ENCODE assay signal across 8 cellular contexts in the genomic region with DNA sequence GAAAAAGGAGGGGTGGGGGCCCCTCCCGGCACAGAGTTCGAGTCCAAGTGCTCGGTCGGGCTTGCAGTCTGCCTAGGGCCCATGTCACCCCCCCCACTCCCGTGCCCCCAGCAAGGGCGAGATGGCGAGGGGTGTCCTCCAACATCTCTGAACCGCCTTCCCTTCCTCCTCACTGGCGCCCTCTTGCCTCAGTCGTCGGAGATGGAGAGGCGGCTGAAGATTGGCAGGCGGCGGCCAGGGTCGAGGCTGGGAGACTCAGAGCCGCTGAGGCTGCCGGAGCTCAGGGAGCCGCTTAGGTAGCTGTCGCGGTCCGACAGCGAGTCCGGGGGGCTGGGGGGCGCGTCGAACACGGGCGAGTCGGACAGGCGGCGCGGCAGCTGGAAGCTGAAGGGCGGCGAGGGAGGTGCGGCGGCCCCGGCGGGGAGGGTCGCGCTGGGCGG. TPM values are rescaled to one million over a fixed set of nuclear protein-coding genes. Genes with fewer than 3 reads are reported as not detected.
DNase-seq lines count a peak whose midpoint lies in the region; ATAC-seq and TF ChIP-seq lines count a peak whose summit lies in the region.

No MANE protein-coding gene starts in this region.

- TF ChIP-seq CTCF in GM20000 (IDR thresholded peaks at IDR 0.05; ENCODE audit: extremely low read depth, missing control alignments) = peak; percentile 62
- peak; percentile 37 for TF ChIP-seq CTCF in upper lobe of right lung (IDR thresholded peaks at IDR 0.05)

- peaks cover 43% of the 10 kb centered on the region for H3K36me3 ChIP-seq in upper lobe of right lung

- no peaks in the 10 kb centered on the region for H3K9me3 ChIP-seq in upper lobe of right lung

- intact Hi-C loops in cardiac septum (cut with DNase I) = loop anchor here (5.0 kb wide), 1 partner anchor 142 kb away; no protein-coding TSS in a partner anchor
- intact Hi-C loops in posterior vena cava (cut with DNase I) = loop anchor here (5.0 to 10.0 kb wide), 3 partner anchors 147 to 249 kb away; no protein-coding TSS in a partner anchor
- intact Hi-C loops in upper lobe of right lung (cut with DNase I) = loop anchor here (10.0 kb wide), 2 partner anchors 89 to 249 kb away; no protein-coding TSS in a partner anchor

- peaks cover 27 to 34% of the 10 kb centered on the region in 2 donors for H3K36me3 Mint-ChIP-seq in activated naive CD4-positive, alpha-beta T cell treated with anti-CD3 and anti-CD28 coated beads, Interleukin-2, amount 50 U/mL, for 72 hours

- H3K4me3 ChIP-seq in upper lobe of right lung = peak overlapping the region; percentile 82

- peak overlapping the region; percentile 98 for H3K27ac ChIP-seq in upper lobe of right lung

- H3K9me3 Mint-ChIP-seq in activated naive CD4-positive, alpha-beta T cell treated with anti-CD3 and anti-CD28 coated beads, Interleukin-2, amount 50 U/mL, for 72 hours = no peaks in the 10 kb centered on the region

- in situ Hi-C loops in SK-MEL-5 (cut with HindIII; ENCODE audit: low pct_unique_long_range_greater_than_20kb, low sequenced_read_pairs) = no loop called here

- no peaks in the 10 kb centered on the region for H3K27me3 ChIP-seq in upper lobe of right lung

- peak; percentile 66 for DNase-seq in GM20000 (ENCODE audit: low spot score)
- peak; percentile 86 for DNase-seq in SK-MEL-5 (ENCODE audit: low read depth, low spot score)
- DNase-seq in activated naive CD4-positive, alpha-beta T cell treated with anti-CD3 and anti-CD28 coated beads, Interleukin-2, amount 50 U/mL, for 72 hours (ENCODE audit: low spot score in 2 of 2) = peak; percentile 79 to 80
- peak; percentile 90 for DNase-seq in cardiac septum (ENCODE audit: low spot score)
- DNase-seq in posterior vena cava (ENCODE audit: low spot score) = peak; percentile 91
- DNase-seq in upper lobe of right lung = peak; percentile 86

- H3K4me1 ChIP-seq in upper lobe of right lung = peaks cover 52% of the 10 kb centered on the region

- no peak for ATAC-seq in activated naive CD4-positive, alpha-beta T cell treated with anti-CD3 and anti-CD28 coated beads, Interleukin-2, amount 50 U/mL, for 72 hours
- no peak for ATAC-seq in upper lobe of right lung
- ATAC-seq in HG02970 (IDR thresholded peaks at IDR 0.05; ENCODE audit: low FRiP score, unreplicated experiment) = no peak
- no peak for ATAC-seq in HG02759 (IDR thresholded peaks at IDR 0.05; ENCODE audit: unreplicated experiment)

- peak overlapping the region; percentile 95 to 98 for H3K27ac Mint-ChIP-seq in activated naive CD4-positive, alpha-beta T cell treated with anti-CD3 and anti-CD28 coated beads, Interleukin-2, amount 50 U/mL, for 72 hours

RNA-seq across cellular contexts. Expression of a gene that starts 2.3 kb away (rescaled TPM):
- 5.2 and 5.7 TPM in 2 replicates for total RNA-seq in SK-MEL-5 (2014; rRNA removed; shearing (Covaris generic))
- 39.6 and 62.8 TPM in 2 replicates for polyA plus RNA-seq in SK-MEL-5 (2015; cell fraction: cytosol; rRNA removed)
- polyA plus RNA-seq in SK-MEL-5 (2015; cell fraction: nucleus; rRNA removed) = 16.3 and 26.1 TPM in 2 replicates
- 10 to 100 TPM; 27.3 to 70.4 TPM for total RNA-seq in activated naive CD4-positive, alpha-beta T cell treated with anti-CD3 and anti-CD28 coated beads, Interleukin-2, amount 50 U/mL, for 72 hours
- total RNA-seq in cardiac septum (41.4 TPM), posterior vena cava (100 to 1,000 TPM; 123 to 148 TPM), upper lobe of right lung (139 TPM)
